ENCODE assay signal across 8 cellular contexts in genomic region chr18:8754995-8755955, GRCh38. TPM values are rescaled to one million over a fixed set of nuclear protein-coding genes. Genes with fewer than 3 reads are reported as not detected.
A peak's percentile ranks its signal among the peaks of the same experiment; 100 is the strongest.
DNase-seq lines count a peak whose midpoint lies in the region; ATAC-seq and TF ChIP-seq lines count a peak whose summit lies in the region.

No MANE protein-coding gene starts in this region.

- peak overlapping the region; percentile 86 for H3K27ac ChIP-seq in OCI-LY1 (ENCODE audit: low read depth, low read length, poor library complexity, severe bottlenecking)

- peak overlapping the region; percentile 11 for H3K4me3 ChIP-seq in OCI-LY1 (ENCODE audit: low read depth, low read length, poor library complexity, severe bottlenecking)
- H3K4me3 ChIP-seq in astrocyte of the cerebellum (ENCODE audit: low read depth, low read length), result no peak overlapping the region

- H3K9ac ChIP-seq in OCI-LY1 (ENCODE audit: low read length), result peak overlapping the region; percentile 18; the same call in 1 of the 2 replicates

- intact Hi-C loops in sciatic nerve (cut with DNase I), result no loop called here

- H2AFZ ChIP-seq in OCI-LY1 (ENCODE audit: low read length), result no peak overlapping the region

- H3K9me2 ChIP-seq in OCI-LY1 (ENCODE audit: low read depth, low read length), result no peaks in the 10 kb centered on the region

- H3K36me3 ChIP-seq in OCI-LY1 (ENCODE audit: insufficient read depth, low read length), result peaks cover 59% of the 10 kb centered on the region

- peaks cover 4% of the 10 kb centered on the region; the same call in 1 of the 2 replicates for H3K9me3 ChIP-seq in OCI-LY1 (ENCODE audit: low read length)

- no peaks in the 10 kb centered on the region for H3F3A ChIP-seq in OCI-LY1 (ENCODE audit: insufficient read depth, low read length)

- no peaks in the 10 kb centered on the region for H4K20me1 ChIP-seq in OCI-LY1 (ENCODE audit: insufficient read depth, low read length)

- peaks cover 50% of the 10 kb centered on the region for H3K4me1 ChIP-seq in OCI-LY1 (ENCODE audit: insufficient read depth, low read length, severe bottlenecking)

- no peaks in the 10 kb centered on the region; the same call in 1 of the 2 replicates for H3K79me2 ChIP-seq in OCI-LY1 (ENCODE audit: insufficient read depth, low read length)

- DNase-seq in astrocyte of the cerebellum (ENCODE audit: low read depth), result peak; percentile 44
- peak; percentile 8 to 9 for DNase-seq in stimulated activated CD8-positive, alpha-beta memory T cell treated with anti-CD3 and anti-CD28 coated beads, Interleukin-2, amount 100 ng/mL, for 1 hour (ENCODE audit: low read depth in 2 of 2)
- DNase-seq in GM13976 (ENCODE audit: low spot score), result no peak
- no peak for DNase-seq in G401 (ENCODE audit: low spot score)
- DNase-seq in OCI-M2 (lab: John Stamatoyannopoulos, UW; ENCODE audit: unreplicated experiment), result no peak
- no peak for DNase-seq in sciatic nerve (ENCODE audit: low spot score)

- no peaks in the 10 kb centered on the region for H3K27me3 ChIP-seq in OCI-LY1 (ENCODE audit: insufficient read depth, low read length)

- H3K4me2 ChIP-seq in OCI-LY1 (ENCODE audit: low read length), result peak overlapping the region; percentile 58

- peak; percentile 85 for ATAC-seq in GM18909 (IDR thresholded peaks at IDR 0.05; ENCODE audit: poor library complexity, unreplicated experiment)
- no peak for ATAC-seq in sciatic nerve

- in situ Hi-C loops in astrocyte of the cerebellum (cut with HindIII; ENCODE audit: low sequenced_read_pairs), result no loop called here
- in situ Hi-C loops in GM13976 (cut with MboI; ENCODE audit: low sequenced_read_pairs, unreplicated experiment), result no loop called here
- in situ Hi-C loops in G401 (cut with HindIII; ENCODE audit: low sequenced_read_pairs), result no loop called here

- TF ChIP-seq CTCF in OCI-LY1 (IDR thresholded peaks at IDR 0.05; ENCODE audit: low read length) (no peak), astrocyte of the cerebellum (IDR thresholded peaks at IDR 0.05; ENCODE audit: low read depth, low read length, missing control alignments) (no peak), GM13976 (IDR thresholded peaks at IDR 0.05; ENCODE audit: borderline replicate concordance, control extremely low read depth, extremely low read depth, insufficient read depth, missing control alignments) (no peak)

RNA-seq across cellular contexts. Expression of gene MTCL1, which starts 49.9 kb away (rescaled TPM):
- 0.43 and 2.2 TPM in 2 replicates for total RNA-seq in G401 (2014; rRNA removed; shearing (Covaris generic))
- total RNA-seq in sciatic nerve, result 14.6 TPM

Comparison
In these comparisons a context has a peak if more than half of its experiments do, and no peak if none do; other contexts are left out.
1. DNase-seq: peak in astrocyte of the cerebellum (single experiment) and stimulated activated CD8-positive, alpha-beta memory T cell treated with anti-CD3 and anti-CD28 coated beads, Interleukin-2, amount 100 ng/mL, for 1 hour (2 of 2); none in GM13976 (single experiment), G401 (single experiment), OCI-M2 (single experiment) and sciatic nerve (single experiment).